10 cellular contexts compared by ENCODE assay signal in genomic region chr20:32830437-32830836, GRCh38. TPM values are rescaled to one million over a fixed set of nuclear protein-coding genes. Genes with fewer than 3 reads are reported as not detected.
DNase-seq lines count a peak whose midpoint lies in the region; ATAC-seq and TF ChIP-seq lines count a peak whose summit lies in the region.
"Had no signal": no experiment of that assay in that cellular context is flagged by ENCODE, and none has a peak within 500 bp of the region (broad histone marks: within the 10 kb centered on the region; RNA-seq: fewer than 3 reads in every experiment).

No MANE protein-coding gene starts in this region.

- H3K9me3 Mint-ChIP-seq in naive thymus-derived CD4-positive, alpha-beta T cell: no peaks in the 10 kb centered on the region
- H3K9me3 Mint-ChIP-seq: H9 had no signal

- H3K9ac ChIP-seq in MM.1S (ENCODE audit: low read length): no peak overlapping the region
- H3K9ac ChIP-seq: KMS-11 had no signal

- DNase-seq in Right ventricle myocardium inferior (ENCODE audit: missing footprints) (no peak), cardiac septum (ENCODE audit: low spot score) (no peak), ureter (ENCODE audit: low spot score) (peak; percentile 67), MM.1S (no peak)
- DNase-seq in naive thymus-derived CD4-positive, alpha-beta T cell: peak in 2 of 9 donors; percentile 18 to 33
- DNase-seq: H9 had no signal

- H3K27ac ChIP-seq in naive thymus-derived CD4-positive, alpha-beta T cell (ENCODE audit: low read depth, low read length): no peak overlapping the region
- H3K27ac ChIP-seq in MM.1S (ENCODE audit: low read length): no peak overlapping the region
- H3K27ac ChIP-seq: KMS-11 had no signal

- no peaks in the 10 kb centered on the region for H3K9me3 ChIP-seq in naive thymus-derived CD4-positive, alpha-beta T cell (ENCODE audit: control insufficient read depth in 2 of 3, low read length in 3 of 3)
- H3K9me3 ChIP-seq in MM.1S (replicated peaks; ENCODE audit: insufficient read depth, low read length): no peaks in the 10 kb centered on the region

- peaks cover 6 to 35% (median 28%) of the 10 kb centered on the region in 5 donors for H3K36me3 Mint-ChIP-seq in naive thymus-derived CD4-positive, alpha-beta T cell

- intact Hi-C loops in Right ventricle myocardium inferior (cut with DNase I): no loop called here
- intact Hi-C loops in cardiac septum (cut with DNase I): no loop called here
- intact Hi-C loops in naive thymus-derived CD4-positive, alpha-beta T cell (cut with micrococcal nuclease): loop anchor here (2.0 to 5.0 kb wide), 2 partner anchors 38 kb away; no protein-coding TSS in a partner anchor

- peaks cover 10 to 27% (median 14%) of the 10 kb centered on the region in 3 experiments for H3K36me3 ChIP-seq in naive thymus-derived CD4-positive, alpha-beta T cell (ENCODE audit: control insufficient read depth in 2 of 3, insufficient read depth in 3 of 3, low read length in 3 of 3)
- H3K36me3 ChIP-seq in MM.1S (replicated peaks; ENCODE audit: insufficient read depth, low read length): peaks cover 24% of the 10 kb centered on the region

- peaks cover 8 to 49% of the 10 kb centered on the region in 2 donors for H3K4me1 ChIP-seq in naive thymus-derived CD4-positive, alpha-beta T cell (ENCODE audit: control insufficient read depth in 2 of 2, insufficient read depth in 2 of 2, low read length in 2 of 2)
- H3K4me1 ChIP-seq in MM.1S (ENCODE audit: low read length): no peaks in the 10 kb centered on the region

- H3K4me3 ChIP-seq in naive thymus-derived CD4-positive, alpha-beta T cell (ENCODE audit: low read length): no peak overlapping the region
- no peak overlapping the region for H3K4me3 ChIP-seq in MM.1S (ENCODE audit: low read length)

- H3K4me3 Mint-ChIP-seq in naive thymus-derived CD4-positive, alpha-beta T cell: peak overlapping the region in 8 of 10 donors; percentile 12 to 70 (median 54)
- H3K4me3 Mint-ChIP-seq: H9 had no signal

- no peaks in the 10 kb centered on the region for H3K27me3 ChIP-seq in naive thymus-derived CD4-positive, alpha-beta T cell (ENCODE audit: control insufficient read depth in 2 of 2, insufficient read depth in 2 of 2, low read length in 2 of 2)
- no peaks in the 10 kb centered on the region for H3K27me3 ChIP-seq in MM.1S (replicated peaks; ENCODE audit: insufficient read depth, low read length)

- TF ChIP-seq CTCF in MM.1S (IDR thresholded peaks at IDR 0.05; ENCODE audit: low read length): no peak

- peaks cover 21% of the 10 kb centered on the region for H4K20me1 ChIP-seq in MM.1S (ENCODE audit: insufficient read depth, low read length)

- peak overlapping the region; percentile 34 to 90 (median 85) for H3K27ac Mint-ChIP-seq in naive thymus-derived CD4-positive, alpha-beta T cell

- no peaks in the 10 kb centered on the region for H3F3A ChIP-seq in MM.1S (ENCODE audit: insufficient read depth, low read length)

- CTCF ChIA-PET in naive thymus-derived CD4-positive, alpha-beta T cell (lab: Charles Lee): interaction anchor here (1.0 kb wide), 1 partner anchor 10 kb away, joined by 4 read pairs; no protein-coding TSS in a partner anchor

- H3K4me2 ChIP-seq in MM.1S (ENCODE audit: low read depth, low read length): no peak overlapping the region
- H3K4me2 ChIP-seq: KMS-11 had no signal

- H2AFZ ChIP-seq in MM.1S (ENCODE audit: low read length): no peak overlapping the region

- H3K79me2 ChIP-seq in MM.1S (ENCODE audit: low read length): peaks cover 94% of the 10 kb centered on the region

- ATAC-seq in Right ventricle myocardium inferior (peak; percentile 50), esophagus mucosa (peak; percentile 50), HG03139 (IDR thresholded peaks at IDR 0.05; ENCODE audit: unreplicated experiment) (no peak), HG02840 (IDR thresholded peaks at IDR 0.05; ENCODE audit: low FRiP score, unreplicated experiment) (no peak)
- ATAC-seq in naive thymus-derived CD4-positive, alpha-beta T cell: peak; percentile 84

- H3K9me2 ChIP-seq in MM.1S (replicated peaks; ENCODE audit: insufficient read depth, low read length): no peaks in the 10 kb centered on the region

- peaks cover 35 to 87% (median 78%) of the 10 kb centered on the region in 7 donors for H3K4me1 Mint-ChIP-seq in naive thymus-derived CD4-positive, alpha-beta T cell

- no peaks in the 10 kb centered on the region for H3K27me3 Mint-ChIP-seq in naive thymus-derived CD4-positive, alpha-beta T cell

- POLR2A ChIA-PET in naive thymus-derived CD4-positive, alpha-beta T cell (lab: Charles Lee): interaction anchor here (0.7 to 1.8 kb wide), 2 partner anchors 9 to 10 kb away, joined by 3 to 10 read pairs; partner anchors contain the start of gene MAPRE1

RNA-seq across cellular contexts. Expression of gene MAPRE1, which starts 10.7 kb away (rescaled TPM):
- total RNA-seq in Right ventricle myocardium inferior: 64.8 TPM
- 71.7 TPM for total RNA-seq in cardiac septum
- total RNA-seq in esophagus mucosa: 49.2 TPM
- 100 to 1,000 TPM in 3 of 5 experiments, 10 to 100 TPM in 2; 83.0 to 118 (median 107) TPM for total RNA-seq in naive thymus-derived CD4-positive, alpha-beta T cell
- polyA plus RNA-seq in naive thymus-derived CD4-positive, alpha-beta T cell: 100 to 1,000 TPM in 1 of 2 donors, 10 to 100 TPM in 1; 91.3 to 105 TPM
- 117 TPM for total RNA-seq in ureter

RNA-seq across cellular contexts. Expression of gene EFCAB8, which starts 28.3 kb away (rescaled TPM):
- total RNA-seq in Right ventricle myocardium inferior (0.43 TPM), cardiac septum (not detected), esophagus mucosa (0.48 TPM), ureter (1.0 TPM)
- 1 to 10 TPM in 3 of 5 experiments, under 1 TPM in 2; 0.46 to 2.8 (median 2.0) TPM for total RNA-seq in naive thymus-derived CD4-positive, alpha-beta T cell
- polyA plus RNA-seq in naive thymus-derived CD4-positive, alpha-beta T cell: under 1 TPM in 1 of 2 donors, not detected in 1; 0.12 TPM

Comparison
In these comparisons a context has a peak if more than half of its experiments do, and no peak if none do; other contexts are left out.
1. ATAC-seq: peak in Right ventricle myocardium inferior (single experiment), esophagus mucosa (single experiment) and naive thymus-derived CD4-positive, alpha-beta T cell (single experiment); none in HG03139 (single experiment) and HG02840 (single experiment).
2. intact Hi-C loops: an anchor here in naive thymus-derived CD4-positive, alpha-beta T cell (2.0 to 5.0 kb wide); none called in Right ventricle myocardium inferior and cardiac septum.